ENCODE assay signal across 8 cellular contexts in genomic region chr11:44621140-44621681, GRCh38. TPM values are rescaled to one million over a fixed set of nuclear protein-coding genes. Genes with fewer than 3 reads are reported as not detected.
DNase-seq lines count a peak whose midpoint lies in the region; ATAC-seq and TF ChIP-seq lines count a peak whose summit lies in the region.

No MANE protein-coding gene starts in this region.

- intact Hi-C loops in esophagus muscularis mucosa (cut with DNase I), result loop anchor here (1.0 to 10.0 kb wide), 5 partner anchors 101 to 481 kb away; no protein-coding TSS in a partner anchor
- intact Hi-C loops in mucosa of descending colon (cut with DNase I, micrococcal nuclease), result loop anchor here in 1 of 2 donors (5.0 to 10.0 kb wide), 2 partner anchors 104 to 291 kb away; partner anchors contain the start of gene TSPAN18

- H3K4me3 ChIP-seq in esophagus muscularis mucosa (peak overlapping the region in 3 of 4 donors; percentile 24 to 40 (median 28)), mucosa of descending colon (no peak overlapping the region)

- no peaks in the 10 kb centered on the region for H3K27me3 ChIP-seq in esophagus muscularis mucosa

- peaks cover 30 to 45% (median 36%) of the 10 kb centered on the region in 4 donors for H3K4me1 ChIP-seq in esophagus muscularis mucosa
- peaks cover 4% of the 10 kb centered on the region for H3K4me1 ChIP-seq in mucosa of descending colon (ENCODE audit: low read depth)

- no peak for TF ChIP-seq EP300 in esophagus muscularis mucosa (IDR thresholded peaks at IDR 0.05)

- peak; percentile 97 to 98 (median 97) for TF ChIP-seq CTCF in esophagus muscularis mucosa (IDR thresholded peaks at IDR 0.05)
- peak; percentile 94 for TF ChIP-seq CTCF in mucosa of descending colon (IDR thresholded peaks at IDR 0.05)

- DNase-seq in Caki2 (ENCODE audit: low read depth), result peak; percentile 57
- peak; percentile 84 for DNase-seq in NCI-H82 (lab: John Stamatoyannopoulos, UW)
- DNase-seq in activated T-cell treated with anti-CD3 and anti-CD28 coated beads for 48 hours (ENCODE audit: low read depth), result peak; percentile 49
- peak; percentile 93 for DNase-seq in esophagus muscularis mucosa (ENCODE audit: extremely low spot score)
- DNase-seq in mucosa of descending colon, result peak in 2 of 3 donors; percentile 81 to 87
- peak; percentile 87 for DNase-seq in superior temporal gyrus (ENCODE audit: extremely low spot score)
- no peak for DNase-seq in cortex of kidney (lab: John Stamatoyannopoulos, UW)

- H3K9me3 ChIP-seq in esophagus muscularis mucosa (no peaks in the 10 kb centered on the region), mucosa of descending colon (no peaks in the 10 kb centered on the region)

- 24% methylated on average over 19 of the region's 24 CpGs for WGBS in esophagus muscularis mucosa

- H3K36me3 ChIP-seq in esophagus muscularis mucosa (peaks cover 0 to 21% (median 11%) of the 10 kb centered on the region in 4 donors), mucosa of descending colon (ENCODE audit: low read depth) (no peaks in the 10 kb centered on the region)

- ATAC-seq in HG03175 (IDR thresholded peaks at IDR 0.05; ENCODE audit: unreplicated experiment) (peak; percentile 35), mucosa of descending colon (peak; percentile 86)

- in situ Hi-C loops in Caki2 (cut with HindIII; ENCODE audit: low pct_unique_long_range_greater_than_20kb, low sequenced_read_pairs), result no loop called here

- H3K27ac ChIP-seq in esophagus muscularis mucosa (replicated peaks in 1 of 4), result no peak overlapping the region

- TF ChIP-seq POLR2A in esophagus muscularis mucosa (IDR thresholded peaks at IDR 0.05; ENCODE audit: low read depth), result no peak

RNA-seq across cellular contexts. Expression of gene CD82, which starts 55.7 kb away (rescaled TPM):
- 17.5 and 35.8 TPM in 2 replicates for total RNA-seq in Caki2 (2014; rRNA removed; shearing (Covaris generic); ENCODE audit: low replicate concordance)
- total RNA-seq in esophagus muscularis mucosa (10 to 100 TPM; 11.0 to 20.6 (median 16.3) TPM), mucosa of descending colon (10 to 100 TPM; 27.2 to 43.2 (median 29.6) TPM)
